Comparison of ENCODE assay signal across 23 cellular contexts in the genomic region with DNA sequence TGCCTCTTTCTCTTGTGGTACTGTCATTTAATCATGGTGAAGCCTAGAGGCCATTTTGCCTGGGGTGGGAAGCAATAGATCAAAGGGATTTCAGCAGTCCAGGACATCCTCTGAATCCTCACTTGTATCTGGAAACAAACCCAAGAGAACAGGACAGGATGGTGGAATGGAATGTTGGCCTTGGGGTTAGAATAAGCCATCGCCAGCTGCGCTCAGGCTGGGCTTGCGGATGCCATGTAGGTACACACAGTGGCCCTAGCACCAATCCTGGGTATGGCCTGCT.
"Had no signal": no experiment of that assay in that cellular context is flagged by ENCODE, and none has a peak within 500 bp of the region (broad histone marks: within the 10 kb centered on the region; RNA-seq: fewer than 3 reads in every experiment).

No MANE protein-coding gene starts in this region.

- DNase-seq: cortex of kidney; dorsolateral prefrontal cortex; effector CD8-positive, alpha-beta T cell; gastrocnemius medialis; heart right ventricle; hypothalamus; mucosa of descending colon; posterior cingulate gyrus; sigmoid colon; stimulated activated CD4-positive, alpha-beta T cell treated with anti-CD3 and anti-CD28 coated beads, Interleukin-2, amount 100 ng/mL, for 24 hours; stimulated activated CD4-positive, alpha-beta T cell treated with anti-CD3 and anti-CD28 coated beads, Interleukin-4, amount 100 ng/mL, for 4 hours; stimulated activated naive CD4-positive, alpha-beta T cell; stomach; substantia nigra; transverse colon had no signal

- H3K4me1 ChIP-seq: esophagus muscularis mucosa, gastrocnemius medialis, heart right ventricle, sigmoid colon, stomach, transverse colon had no signal

- ATAC-seq: gastrocnemius medialis, heart right ventricle, left lobe of liver, mucosa of descending colon had no signal

- H3K4me3 Mint-ChIP-seq: nephron had no signal

- H3K27ac Mint-ChIP-seq: nephron had no signal

- FAIRE-seq: islet of Langerhans had no signal

- H3K27me3 ChIP-seq: dorsolateral prefrontal cortex, esophagus muscularis mucosa, gastrocnemius medialis, heart right ventricle, sigmoid colon, stomach, transverse colon had no signal

- H3K4me3 ChIP-seq: dorsolateral prefrontal cortex, esophagus muscularis mucosa, gastrocnemius medialis, heart right ventricle, mucosa of descending colon, sigmoid colon, skin epidermis, stomach, thoracic aorta, transverse colon had no signal

- H3K27ac ChIP-seq: dorsolateral prefrontal cortex, epithelial cell of prostate, esophagus muscularis mucosa, gastrocnemius medialis, heart right ventricle, neutrophil, sigmoid colon, skin epidermis, stomach, thoracic aorta, transverse colon had no signal

- H3K4me1 Mint-ChIP-seq: nephron had no signal

- H3K9me3 ChIP-seq: mucosa of descending colon, sigmoid colon, thoracic aorta, transverse colon had no signal

- H3K36me3 ChIP-seq: esophagus muscularis mucosa, gastrocnemius medialis, heart right ventricle, neutrophil, sigmoid colon, stomach, thoracic aorta, transverse colon had no signal
